10 cellular contexts compared by ENCODE assay signal in genomic region chr14:55123101-55123500, GRCh38. TPM values are rescaled to one million over a fixed set of nuclear protein-coding genes. Genes with fewer than 3 reads are reported as not detected.
DNase-seq lines count a peak whose midpoint lies in the region; ATAC-seq and TF ChIP-seq lines count a peak whose summit lies in the region.
"Had no signal": no experiment of that assay in that cellular context is flagged by ENCODE, and none has a peak within 500 bp of the region (broad histone marks: within the 10 kb centered on the region; RNA-seq: fewer than 3 reads in every experiment).

No MANE protein-coding gene starts in this region.

- H3K4me3 Mint-ChIP-seq in progenitor cell of endocrine pancreas (ENCODE audit: low read depth): no peak overlapping the region

- peak overlapping the region; percentile 31 for H3K27ac Mint-ChIP-seq in progenitor cell of endocrine pancreas

- H3K9me3 Mint-ChIP-seq in progenitor cell of endocrine pancreas (ENCODE audit: low read depth): no peaks in the 10 kb centered on the region

- no peak for ATAC-seq in HG03039 (IDR thresholded peaks at IDR 0.05; ENCODE audit: unreplicated experiment)

- CTCF ChIA-PET in RWPE1 (lab: Yijun Ruan, JAX): no interaction called here

- peaks cover 32% of the 10 kb centered on the region for H3K4me1 Mint-ChIP-seq in progenitor cell of endocrine pancreas (ENCODE audit: low read depth)

- TF ChIP-seq CTCF in RWPE1 (conservative IDR thresholded peaks at IDR 0.05; ENCODE audit: low read depth) (no peak), progenitor cell of endocrine pancreas (IDR thresholded peaks at IDR 0.05; ENCODE audit: unreplicated experiment) (no peak)

- POLR2A ChIA-PET in RWPE1 (lab: Yijun Ruan, JAX; ENCODE audit: low non-redundant PET): no interaction called here

- peak overlapping the region; percentile 62 for H3K27ac ChIP-seq in RWPE1

- peaks cover 10% of the 10 kb centered on the region for H3K27me3 Mint-ChIP-seq in progenitor cell of endocrine pancreas

- no peaks in the 10 kb centered on the region for H3K36me3 Mint-ChIP-seq in progenitor cell of endocrine pancreas (ENCODE audit: insufficient read depth)

- DNase-seq in CD1c-positive myeloid dendritic cell (ENCODE audit: extremely low spot score): peak; percentile 85
- DNase-seq in RWPE1 (ENCODE audit: low spot score): no peak
- peak; percentile 53 for DNase-seq in fibroblast of gingiva (ENCODE audit: low read depth)
- DNase-seq in progenitor cell of endocrine pancreas (ENCODE audit: low spot score, unreplicated experiment): no peak
- DNase-seq in NCI-H1436 treated with DMSO at 0.1 percent for 48 hours (lab: John Stamatoyannopoulos, UW): no peak
- DNase-seq in cerebellar cortex (ENCODE audit: low spot score): no peak
- no peak for DNase-seq in activated CD4-positive, alpha-beta T cell treated with anti-CD3 and anti-CD28 coated beads, Interleukin-2, amount 50 U/mL, for 1 hour
- DNase-seq: activated CD4-positive, alpha-beta T cell treated with anti-CD3 and anti-CD28 coated beads for 1 hour; NCI-H2107 had no signal

RNA-seq across cellular contexts. Expression of gene LGALS3, which starts 6.0 kb away (rescaled TPM):
- total RNA-seq in progenitor cell of endocrine pancreas: 27.0 and 49.3 TPM in 2 replicates

Comparison
In these comparisons a context has a peak if more than half of its experiments do, and no peak if none do; other contexts are left out.
1. DNase-seq: peak in CD1c-positive myeloid dendritic cell (single experiment) and fibroblast of gingiva (single experiment); none in RWPE1 (single experiment), progenitor cell of endocrine pancreas (single experiment), NCI-H1436 treated with DMSO at 0.1 percent for 48 hours (single experiment), cerebellar cortex (single experiment) and activated CD4-positive, alpha-beta T cell treated with anti-CD3 and anti-CD28 coated beads, Interleukin-2, amount 50 U/mL, for 1 hour (single experiment).